14 cellular contexts compared by ENCODE assay signal in the genomic region with DNA sequence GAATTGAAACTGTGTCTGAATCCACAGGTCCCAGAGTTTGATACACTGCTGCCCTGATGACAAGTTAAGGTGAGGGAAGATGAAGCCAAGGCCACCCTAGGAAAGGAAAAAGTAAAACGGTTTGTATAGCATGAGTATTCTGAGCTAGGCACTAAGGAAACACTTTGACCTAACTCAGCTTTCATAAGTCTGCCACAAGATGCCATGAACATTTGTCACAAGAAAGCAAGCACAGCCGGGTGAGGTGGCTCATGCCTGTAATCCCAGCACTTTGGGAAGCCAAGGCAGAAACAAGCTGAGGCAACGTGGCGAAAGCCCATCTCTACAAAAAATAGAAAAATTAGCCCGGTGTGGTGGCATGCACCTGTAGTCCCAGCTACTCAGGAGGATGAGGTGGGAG. TPM values are rescaled to one million over a fixed set of nuclear protein-coding genes. Genes with fewer than 3 reads are reported as not detected.
DNase-seq lines count a peak whose midpoint lies in the region; TF ChIP-seq lines count a peak whose summit lies in the region.
"Had no signal": no experiment of that assay in that cellular context is flagged by ENCODE, and none has a peak within 500 bp of the region (broad histone marks: within the 10 kb centered on the region; RNA-seq: fewer than 3 reads in every experiment).

No MANE protein-coding gene starts in this region.

- H3K9me3 Mint-ChIP-seq in MCF 10A (ENCODE audit: unreplicated experiment), result no peaks in the 10 kb centered on the region
- no peaks in the 10 kb centered on the region for H3K9me3 Mint-ChIP-seq in endodermal cell
- H3K9me3 Mint-ChIP-seq: CD14-positive monocyte had no signal

- intact Hi-C loops in MCF 10A (cut with micrococcal nuclease) (loop anchor here (2.0 kb wide), 1 partner anchor 31 kb away; no protein-coding TSS in a partner anchor), breast epithelium (cut with DNase I; ENCODE audit: low total_unique reads) (no loop called here), uterus (cut with DNase I; ENCODE audit: low total_unique reads) (no loop called here)

- no peaks in the 10 kb centered on the region for H3K9me3 ChIP-seq in breast epithelium
- no peaks in the 10 kb centered on the region for H3K9me3 ChIP-seq in endodermal cell (ENCODE audit: control insufficient read depth, low read length)
- no peaks in the 10 kb centered on the region for H3K9me3 ChIP-seq in uterus
- H3K9me3 ChIP-seq: ovary had no signal

- no peak overlapping the region for H3K4me3 ChIP-seq in breast epithelium
- no peak overlapping the region for H3K4me3 ChIP-seq in endodermal cell (ENCODE audit: low read length)
- no peak overlapping the region for H3K4me3 ChIP-seq in uterus
- H3K4me3 ChIP-seq: ovary had no signal

- CTCF ChIA-PET in MCF 10A (lab: Yijun Ruan, JAX), result interaction anchor here (0.6 to 2.7 kb wide), 10 partner anchors 9 to 351 kb away, joined by 3 to 21 read pairs (median 5); no protein-coding TSS in a partner anchor

- 86 to 94% methylated on average over 5 of the region's 5 CpGs for WGBS in endodermal cell (ENCODE audit: insufficient coverage in 1 of 2, insufficient read length in 1 of 2), 2 experiments

- H3K4me3 Mint-ChIP-seq in MCF 10A (ENCODE audit: unreplicated experiment) (no peak overlapping the region), endodermal cell (no peak overlapping the region)
- H3K4me3 Mint-ChIP-seq: CD14-positive monocyte had no signal

- H3K4me1 ChIP-seq in breast epithelium, result no peaks in the 10 kb centered on the region
- peaks cover 13% of the 10 kb centered on the region for H3K4me1 ChIP-seq in endodermal cell (ENCODE audit: control insufficient read depth, insufficient read depth, low read length)
- H3K4me1 ChIP-seq in uterus, result no peaks in the 10 kb centered on the region

- H3K9ac ChIP-seq in endodermal cell (ENCODE audit: extremely low read depth, low read length, poor library complexity, severe bottlenecking), result no peak overlapping the region

- H3K27ac Mint-ChIP-seq in MCF 10A (ENCODE audit: low read depth, unreplicated experiment), result peak overlapping the region; percentile 57
- no peak overlapping the region for H3K27ac Mint-ChIP-seq in endodermal cell
- H3K27ac Mint-ChIP-seq: CD14-positive monocyte had no signal

- H3K27me3 Mint-ChIP-seq in MCF 10A (ENCODE audit: insufficient read depth, unreplicated experiment) (no peaks in the 10 kb centered on the region), endodermal cell (ENCODE audit: insufficient read depth) (no peaks in the 10 kb centered on the region)

- TF ChIP-seq CTCF in MCF 10A (IDR thresholded peaks at IDR 0.05; ENCODE audit: unreplicated experiment) (no peak), breast epithelium (IDR thresholded peaks at IDR 0.05) (no peak), VCaP (conservative IDR thresholded peaks at IDR 0.05) (no peak), endodermal cell (conservative IDR thresholded peaks at IDR 0.05) (no peak), uterus (IDR thresholded peaks at IDR 0.05) (no peak)

- H3K36me3 Mint-ChIP-seq in MCF 10A (ENCODE audit: insufficient read depth, unreplicated experiment) (peaks cover 6% of the 10 kb centered on the region), endodermal cell (ENCODE audit: low read depth) (peaks cover 8% of the 10 kb centered on the region)
- H3K36me3 Mint-ChIP-seq: CD14-positive monocyte had no signal

- DNase-seq in MCF 10A (ENCODE audit: unreplicated experiment) (no peak), breast epithelium (ENCODE audit: low spot score in 2 of 2) (no peak), fibroblast of gingiva (ENCODE audit: low read depth) (peak; percentile 39), stromal cell of bone marrow (ENCODE audit: low read depth) (peak; percentile 31), endodermal cell (no peak), uterus (no peak), T1000 (lab: John Stamatoyannopoulos, UW) (no peak)
- DNase-seq: activated T-cell treated with anti-CD3 and anti-CD28 coated beads, Interleukin-2, amount 50 U/mL, for 1 hour; Karpas-422; kidney; NCI-H446 treated with DMSO at 0.1 percent for 48 hours; ovary had no signal

- BruUV-seq in MCF 10A (replicated peaks; lab: Mats Ljungman, UMichigan), result no TSS peak

- TF ChIP-seq POLR2A in breast epithelium (IDR thresholded peaks at IDR 0.05), result no peak
- TF ChIP-seq POLR2A in uterus (IDR thresholded peaks at IDR 0.05), result no peak

- H3K36me3 ChIP-seq in breast epithelium (no peaks in the 10 kb centered on the region), endodermal cell (ENCODE audit: control insufficient read depth, insufficient read depth, low read length) (peaks cover 10% of the 10 kb centered on the region), uterus (no peaks in the 10 kb centered on the region)
- H3K36me3 ChIP-seq: ovary had no signal

- H3K27me3 ChIP-seq in breast epithelium (no peaks in the 10 kb centered on the region), endodermal cell (ENCODE audit: control insufficient read depth, insufficient read depth, low read length, poor library complexity, severe bottlenecking) (no peaks in the 10 kb centered on the region), uterus (no peaks in the 10 kb centered on the region)
- H3K27me3 ChIP-seq: ovary had no signal

- no peak overlapping the region for H3K27ac ChIP-seq in breast epithelium
- peak overlapping the region; percentile 75; the same call in 1 of the 2 replicates for H3K27ac ChIP-seq in VCaP
- no peak overlapping the region for H3K27ac ChIP-seq in endodermal cell (ENCODE audit: low read depth, low read length)
- no peak overlapping the region for H3K27ac ChIP-seq in uterus
- H3K27ac ChIP-seq: ovary had no signal

- POLR2A ChIA-PET in MCF 10A (lab: Yijun Ruan, JAX), result interaction anchor here (0.7 to 4.2 kb wide), 8 partner anchors 15 to 750 kb away, joined by 3 to 31 read pairs (median 4); partner anchors contain the start of gene ELOVL6

- peaks cover 33% of the 10 kb centered on the region for H3K4me1 Mint-ChIP-seq in MCF 10A (ENCODE audit: insufficient read depth, unreplicated experiment)
- H3K4me1 Mint-ChIP-seq in endodermal cell, result peaks cover 24% of the 10 kb centered on the region

RNA-seq across cellular contexts. Expression of gene ELOVL6, which starts 34.2 kb away (rescaled TPM):
- total RNA-seq in MCF 10A (2022), result 22.7 and 23.5 TPM in 2 replicates
- total RNA-seq in breast epithelium, result 1 to 10 TPM; 2.2 to 5.6 (median 4.1) TPM
- total RNA-seq in endodermal cell, result 10 to 100 TPM; 43.5 to 44.8 TPM
- polyA plus RNA-seq in endodermal cell (2013, experiment 1 of 2), result 70.5 TPM
- polyA plus RNA-seq in endodermal cell (2013, experiment 2 of 2), result 72.7 TPM
- 10 to 100 TPM in 1 of 4 donors, 1 to 10 TPM in 2, not detected in 1; 5.5 to 12.9 (median 9.7) TPM for total RNA-seq in uterus

Comparison
In these comparisons a context has a peak if more than half of its experiments do, and no peak if none do; other contexts are left out.
1. DNase-seq: peak in fibroblast of gingiva (single experiment) and stromal cell of bone marrow (single experiment); none in MCF 10A (single experiment), breast epithelium (0 of 2), endodermal cell (single experiment), uterus (0 of 2) and T1000 (single experiment).